25 cellular contexts compared by ENCODE assay signal in genomic region chr3:186046838-186047237, GRCh38.
"Had no signal": no experiment of that assay in that cellular context is flagged by ENCODE, and none has a peak within 500 bp of the region (broad histone marks: within the 10 kb centered on the region; RNA-seq: fewer than 3 reads in every experiment).

No MANE protein-coding gene starts in this region.

- H3K4me1 ChIP-seq: adrenal gland, esophagus squamous epithelium had no signal

- H3K36me3 ChIP-seq: WERI-Rb-1 had no signal

- DNase-seq: activated CD4-positive, alpha-beta memory T cell treated with anti-CD3 and anti-CD28 coated beads for 36 hours; activated CD4-positive, alpha-beta T cell treated with anti-CD3 and anti-CD28 coated beads for 36 hours; activated CD4-positive, alpha-beta T cell treated with anti-CD3 and anti-CD28 coated beads, Interleukin-2, amount 10 ng/mL, durations not matched to agents 24 days and 14 days; activated CD4-positive, CD25-positive, alpha-beta regulatory T cell; activated CD4-positive, CD25-positive, alpha-beta regulatory T cell treated with anti-CD3 and anti-CD28 coated beads, Interleukin-2, amount 50 U/mL, for 72 hours; activated CD8-positive, alpha-beta memory T cell treated with anti-CD3 and anti-CD28 coated beads, Interleukin-2, amount 10 ng/mL, durations not matched to agents 7 days and 5 days; activated CD8-positive, alpha-beta memory T cell treated with anti-CD3 and anti-CD28 coated beads, Interleukin-2, amount 50 U/mL, for 4 hours; activated CD8-positive, alpha-beta T cell treated with anti-CD3 and anti-CD28 coated beads, Interleukin-2, amount 10 ng/mL, durations not matched to agents 7 days and 5 days; activated effector memory CD4-positive, alpha-beta T cell treated with anti-CD3 and anti-CD28 coated beads, Interleukin-2, amount 50 U/mL, for 16 hours; activated naive CD4-positive, alpha-beta T cell treated with anti-CD3 and anti-CD28 coated beads for 36 hours; activated naive CD8-positive, alpha-beta T cell treated with anti-CD3 and anti-CD28 coated beads for 36 hours; activated naive CD8-positive, alpha-beta T cell treated with anti-CD3 and anti-CD28 coated beads, Interleukin-2, amount 50 U/mL, for 24 hours; activated T-cell treated with anti-CD3 and anti-CD28 coated beads, Interleukin-2, amount 50 U/mL, for 1 hour; activated T-cell treated with anti-CD3 and anti-CD28 coated beads, Interleukin-2, amount 50 U/mL, for 48 hours; adrenal gland; amygdala; aorta; body of pancreas; effector CD8-positive, alpha-beta T cell; esophagus squamous epithelium; foreskin melanocyte; T-cell; T1000; WERI-Rb-1 had no signal

- H3K4me3 ChIP-seq: adrenal gland, body of pancreas, esophagus squamous epithelium had no signal

- H3K9me3 ChIP-seq: adrenal gland, body of pancreas, esophagus squamous epithelium had no signal

- H3K27ac ChIP-seq: adrenal gland, epithelial cell of prostate, esophagus squamous epithelium, WERI-Rb-1 had no signal

- ATAC-seq: activated CD4-positive, alpha-beta T cell treated with anti-CD3 and anti-CD28 coated beads for 36 hours; activated CD8-positive, alpha-beta memory T cell treated with anti-CD3 and anti-CD28 coated beads, Interleukin-2, amount 10 ng/mL, durations not matched to agents 7 days and 5 days; activated CD8-positive, alpha-beta T cell treated with anti-CD3 and anti-CD28 coated beads, Interleukin-2, amount 10 ng/mL, durations not matched to agents 7 days and 5 days; activated naive CD8-positive, alpha-beta T cell treated with anti-CD3 and anti-CD28 coated beads, Interleukin-2, amount 50 U/mL, for 24 hours; body of pancreas; T-cell had no signal

- H3K27me3 ChIP-seq: adrenal gland, body of pancreas, esophagus squamous epithelium had no signal
